ENCODE assay signal across 1 cellular context in genomic region chr16:83842755-83843507, GRCh38.
TF ChIP-seq lines count a peak whose summit lies in the region.

No MANE protein-coding gene starts in this region.

TF ChIP-seq in HepG2, 621 proteins besides CTCF, POLR2A, EP300 and RAD21:
- TF ChIP-seq DZIP1 (CRISPR knock-in tag; IDR thresholded peaks at IDR 0.05) (no peak), ATAD3A (CRISPR knock-in tag; IDR thresholded peaks at IDR 0.05) (no peak), ZBTB7B (CRISPR knock-in tag; IDR thresholded peaks at IDR 0.05) (no peak), RBFOX2 (IDR thresholded peaks at IDR 0.05; ENCODE audit: low read depth, low read length) (no peak), FOXC1 (CRISPR knock-in tag; IDR thresholded peaks at IDR 0.05; ENCODE audit: borderline replicate concordance) (no peak), ZMYM4 (CRISPR knock-in tag; IDR thresholded peaks at IDR 0.05) (no peak), PRPF4 (IDR thresholded peaks at IDR 0.05; ENCODE audit: low read depth, low read length, poor library complexity, severe bottlenecking) (no peak), GTF3A (CRISPR knock-in tag; conservative IDR thresholded peaks at IDR 0.05) (no peak), ZSCAN22 (CRISPR knock-in tag; IDR thresholded peaks at IDR 0.05) (no peak), RFX5 (IDR thresholded peaks at IDR 0.05; ENCODE audit: low read depth, low read length) (no peak), AKAP8 (CRISPR knock-in tag; IDR thresholded peaks at IDR 0.05) (no peak), ISX (CRISPR knock-in tag; conservative IDR thresholded peaks at IDR 0.05) (no peak)
- TF ChIP-seq, protein P1, sequence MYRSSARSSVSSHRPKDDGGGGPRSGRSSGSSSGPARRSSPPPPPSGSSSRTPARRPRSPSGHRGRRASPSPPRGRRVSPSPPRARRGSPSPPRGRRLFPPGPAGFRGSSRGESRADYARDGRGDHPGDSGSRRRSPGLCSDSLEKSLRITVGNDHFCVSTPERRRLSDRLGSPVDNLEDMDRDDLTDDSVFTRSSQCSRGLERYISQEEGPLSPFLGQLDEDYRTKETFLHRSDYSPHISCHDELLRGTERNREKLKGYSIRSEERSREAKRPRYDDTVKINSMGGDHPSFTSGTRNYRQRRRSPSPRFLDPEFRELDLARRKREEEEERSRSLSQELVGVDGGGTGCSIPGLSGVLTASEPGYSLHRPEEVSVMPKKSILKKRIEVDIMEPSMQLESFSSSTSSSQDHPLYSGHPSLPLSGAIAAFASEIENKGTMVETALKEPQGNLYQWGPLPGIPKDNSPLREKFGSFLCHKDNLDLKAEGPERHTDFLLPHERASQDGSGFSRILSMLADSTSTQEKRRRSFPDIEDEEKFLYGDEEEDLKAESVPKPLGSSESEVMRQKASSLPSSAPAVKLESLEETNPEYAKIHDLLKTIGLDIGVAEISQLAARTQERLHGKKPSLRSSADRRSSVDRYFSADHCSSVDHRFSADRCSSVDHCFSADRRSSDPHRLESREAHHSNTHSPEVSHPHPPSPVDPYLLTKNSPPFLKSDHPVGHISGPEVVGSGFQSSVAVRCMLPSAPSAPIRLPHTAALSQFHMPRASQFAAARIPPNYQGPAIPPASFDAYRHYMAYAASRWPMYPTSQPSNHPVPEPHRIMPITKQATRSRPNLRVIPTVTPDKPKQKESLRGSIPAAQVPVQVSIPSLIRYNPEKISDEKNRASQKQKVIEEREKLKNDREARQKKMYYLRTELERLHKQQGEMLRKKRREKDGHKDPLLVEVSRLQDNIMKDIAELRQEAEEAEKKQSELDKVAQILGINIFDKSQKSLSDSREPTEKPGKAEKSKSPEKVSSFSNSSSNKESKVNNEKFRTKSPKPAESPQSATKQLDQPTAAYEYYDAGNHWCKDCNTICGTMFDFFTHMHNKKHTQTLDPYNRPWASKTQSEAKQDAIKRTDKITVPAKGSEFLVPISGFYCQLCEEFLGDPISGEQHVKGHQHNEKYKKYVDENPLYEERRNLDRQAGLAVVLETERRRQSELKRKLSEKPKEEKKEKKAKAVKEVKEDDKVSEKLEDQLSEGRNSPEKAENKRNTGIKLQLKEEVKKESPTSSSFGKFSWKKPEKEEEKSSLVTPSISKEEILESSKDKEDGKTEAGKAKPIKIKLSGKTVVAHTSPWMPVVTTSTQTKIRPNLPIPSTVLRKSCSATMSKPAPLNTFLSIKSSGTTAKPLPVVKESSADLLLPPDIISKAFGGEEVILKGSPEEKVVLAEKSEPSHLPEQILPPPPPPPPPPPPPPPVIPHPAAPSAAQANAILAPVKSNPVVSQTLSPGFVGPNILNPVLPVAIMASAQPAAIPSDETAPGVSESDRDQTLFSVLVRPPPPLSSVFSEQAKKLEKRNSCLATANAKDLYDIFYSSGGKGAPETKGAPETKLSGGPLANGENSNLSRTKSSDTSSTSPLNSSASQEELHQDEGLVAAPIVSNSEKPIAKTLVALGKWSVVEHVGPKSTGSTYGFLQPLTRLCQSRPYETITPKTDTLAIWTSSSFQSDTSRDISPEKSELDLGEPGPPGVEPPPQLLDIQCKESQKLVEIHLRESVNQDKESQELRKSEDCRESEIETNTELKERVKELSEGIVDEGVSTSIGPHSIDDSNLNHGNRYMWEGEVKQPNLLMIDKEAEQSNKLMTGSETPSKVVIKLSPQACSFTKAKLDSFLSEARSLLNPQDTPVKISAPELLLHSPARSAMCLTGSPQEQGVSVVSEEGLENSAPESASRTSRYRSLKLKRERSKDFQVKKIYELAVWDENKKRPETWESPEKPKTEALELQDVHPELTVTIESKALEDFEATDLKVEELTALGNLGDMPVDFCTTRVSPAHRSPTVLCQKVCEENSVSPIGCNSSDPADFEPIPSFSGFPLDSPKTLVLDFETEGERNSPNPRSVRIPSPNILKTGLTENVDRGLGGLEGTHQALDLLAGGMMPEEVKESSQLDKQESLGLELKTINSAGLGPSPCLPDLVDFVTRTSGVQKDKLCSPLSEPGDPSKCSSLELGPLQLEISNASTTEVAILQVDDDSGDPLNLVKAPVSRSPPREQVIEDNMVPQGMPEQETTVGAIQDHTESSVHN (CRISPR knock-in tag; IDR thresholded peaks at IDR 0.05): no peak
- TF ChIP-seq, protein P2, sequence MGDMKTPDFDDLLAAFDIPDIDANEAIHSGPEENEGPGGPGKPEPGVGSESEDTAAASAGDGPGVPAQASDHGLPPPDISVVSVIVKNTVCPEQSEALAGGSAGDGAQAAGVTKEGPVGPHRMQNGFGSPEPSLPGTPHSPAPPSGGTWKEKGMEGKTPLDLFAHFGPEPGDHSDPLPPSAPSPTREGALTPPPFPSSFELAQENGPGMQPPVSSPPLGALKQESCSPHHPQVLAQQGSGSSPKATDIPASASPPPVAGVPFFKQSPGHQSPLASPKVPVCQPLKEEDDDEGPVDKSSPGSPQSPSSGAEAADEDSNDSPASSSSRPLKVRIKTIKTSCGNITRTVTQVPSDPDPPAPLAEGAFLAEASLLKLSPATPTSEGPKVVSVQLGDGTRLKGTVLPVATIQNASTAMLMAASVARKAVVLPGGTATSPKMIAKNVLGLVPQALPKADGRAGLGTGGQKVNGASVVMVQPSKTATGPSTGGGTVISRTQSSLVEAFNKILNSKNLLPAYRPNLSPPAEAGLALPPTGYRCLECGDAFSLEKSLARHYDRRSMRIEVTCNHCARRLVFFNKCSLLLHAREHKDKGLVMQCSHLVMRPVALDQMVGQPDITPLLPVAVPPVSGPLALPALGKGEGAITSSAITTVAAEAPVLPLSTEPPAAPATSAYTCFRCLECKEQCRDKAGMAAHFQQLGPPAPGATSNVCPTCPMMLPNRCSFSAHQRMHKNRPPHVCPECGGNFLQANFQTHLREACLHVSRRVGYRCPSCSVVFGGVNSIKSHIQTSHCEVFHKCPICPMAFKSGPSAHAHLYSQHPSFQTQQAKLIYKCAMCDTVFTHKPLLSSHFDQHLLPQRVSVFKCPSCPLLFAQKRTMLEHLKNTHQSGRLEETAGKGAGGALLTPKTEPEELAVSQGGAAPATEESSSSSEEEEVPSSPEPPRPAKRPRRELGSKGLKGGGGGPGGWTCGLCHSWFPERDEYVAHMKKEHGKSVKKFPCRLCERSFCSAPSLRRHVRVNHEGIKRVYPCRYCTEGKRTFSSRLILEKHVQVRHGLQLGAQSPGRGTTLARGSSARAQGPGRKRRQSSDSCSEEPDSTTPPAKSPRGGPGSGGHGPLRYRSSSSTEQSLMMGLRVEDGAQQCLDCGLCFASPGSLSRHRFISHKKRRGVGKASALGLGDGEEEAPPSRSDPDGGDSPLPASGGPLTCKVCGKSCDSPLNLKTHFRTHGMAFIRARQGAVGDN (CRISPR knock-in tag; IDR thresholded peaks at IDR 0.05): no peak
TF ChIP-seq in HepG2: peak in this region for 0.
